In genomic region chr5:75235711-75236110, GRCh38 we compare ENCODE assay signal across 10 cellular contexts. TPM values are rescaled to one million over a fixed set of nuclear protein-coding genes. Genes with fewer than 3 reads are reported as not detected.
DNase-seq lines count a peak whose midpoint lies in the region; ATAC-seq, FAIRE-seq and TF ChIP-seq lines count a peak whose summit lies in the region.
"Had no signal": no experiment of that assay in that cellular context is flagged by ENCODE, and none has a peak within 500 bp of the region (broad histone marks: within the 10 kb centered on the region; RNA-seq: fewer than 3 reads in every experiment).

No MANE protein-coding gene starts in this region.

- H3K4me3 Mint-ChIP-seq in activated CD8-positive, alpha-beta memory T cell treated with anti-CD3 and anti-CD28 coated beads, Interleukin-2, amount 10 ng/mL, durations not matched to agents 7 days and 5 days: peak overlapping the region; percentile 86

- H3K79me2 ChIP-seq in OCI-LY3 (ENCODE audit: low read length) (no peaks in the 10 kb centered on the region), endothelial cell of umbilical vein (ENCODE audit: control insufficient read depth, insufficient read depth, low read length) (no peaks in the 10 kb centered on the region)

- dilution Hi-C loops in endothelial cell of umbilical vein (cut with MboI; ENCODE audit: extremely low pct_ligation_motif_present, low sequenced_read_pairs): no loop called here

- no peak overlapping the region for H3K27ac Mint-ChIP-seq in activated CD8-positive, alpha-beta memory T cell treated with anti-CD3 and anti-CD28 coated beads, Interleukin-2, amount 10 ng/mL, durations not matched to agents 7 days and 5 days

- H3K36me3 ChIP-seq in OCI-LY3 (replicated peaks; ENCODE audit: low read depth, low read length) (no peaks in the 10 kb centered on the region), endothelial cell of umbilical vein (ENCODE audit: control insufficient read depth in 2 of 2, extremely low read depth in 1 of 2, insufficient read depth in 2 of 2, low read length in 2 of 2) (no peaks in the 10 kb centered on the region), stomach smooth muscle (ENCODE audit: control insufficient read depth in 2 of 2, insufficient read depth in 2 of 2, low read length in 2 of 2) (no peaks in the 10 kb centered on the region), Peyer's patch (no peaks in the 10 kb centered on the region)

- peak overlapping the region; percentile 94 for H3K4me2 ChIP-seq in OCI-LY3 (ENCODE audit: low read length)
- H3K4me2 ChIP-seq in endothelial cell of umbilical vein (ENCODE audit: insufficient read depth, low read length): no peak overlapping the region

- H3K4me1 ChIP-seq in OCI-LY3 (ENCODE audit: low read length): peaks cover 10% of the 10 kb centered on the region
- peaks cover 3% of the 10 kb centered on the region for H3K4me1 ChIP-seq in endothelial cell of umbilical vein (ENCODE audit: control insufficient read depth, extremely low read depth, insufficient read depth, low read length)
- peaks cover 5% of the 10 kb centered on the region for H3K4me1 ChIP-seq in stomach smooth muscle (ENCODE audit: control insufficient read depth, insufficient read depth, low read length)
- no peaks in the 10 kb centered on the region for H3K4me1 ChIP-seq in Peyer's patch

- FAIRE-seq in endothelial cell of umbilical vein (lab: Jason Lieb, UNC): no peak

- TF ChIP-seq CTCF in OCI-LY3 (IDR thresholded peaks at IDR 0.05; ENCODE audit: low read depth, low read length) (no peak), endothelial cell of umbilical vein (IDR thresholded peaks at IDR 0.05; ENCODE audit: extremely low read depth in 1 of 2, insufficient read depth in 1 of 2, low read depth in 1 of 2, low read length in 2 of 2) (no peak), Peyer's patch (IDR thresholded peaks at IDR 0.05) (no peak)

- no peaks in the 10 kb centered on the region for H3K9me1 ChIP-seq in endothelial cell of umbilical vein (replicated peaks; ENCODE audit: control insufficient read depth, extremely low read depth, insufficient read depth, low read length)

- no peaks in the 10 kb centered on the region for H3K27me3 Mint-ChIP-seq in activated CD8-positive, alpha-beta memory T cell treated with anti-CD3 and anti-CD28 coated beads, Interleukin-2, amount 10 ng/mL, durations not matched to agents 7 days and 5 days

- H3K9me3 ChIP-seq in OCI-LY3 (ENCODE audit: insufficient read depth, low read length): no peaks in the 10 kb centered on the region
- H3K9me3 ChIP-seq in endothelial cell of umbilical vein (replicated peaks; ENCODE audit: control insufficient read depth, insufficient read depth, low read length): no peaks in the 10 kb centered on the region
- no peaks in the 10 kb centered on the region for H3K9me3 ChIP-seq in stomach smooth muscle (ENCODE audit: control insufficient read depth in 2 of 2, low read length in 2 of 2)
- no peaks in the 10 kb centered on the region for H3K9me3 ChIP-seq in Peyer's patch

- no peaks in the 10 kb centered on the region for H3K9me3 Mint-ChIP-seq in activated CD8-positive, alpha-beta memory T cell treated with anti-CD3 and anti-CD28 coated beads, Interleukin-2, amount 10 ng/mL, durations not matched to agents 7 days and 5 days (ENCODE audit: low read depth)

- intact Hi-C loops in endothelial cell of umbilical vein (cut with micrococcal nuclease): loop anchor here (1.0 to 10.0 kb wide), 7 partner anchors 102 to 1021 kb away; partner anchors contain the start of genes GCNT4, HMGCR and POC5

- H3K9ac ChIP-seq in OCI-LY3 (ENCODE audit: low read length) (peak overlapping the region; percentile 87), endothelial cell of umbilical vein (replicated peaks; ENCODE audit: extremely low read depth, insufficient read depth, low read length) (no peak overlapping the region), stomach smooth muscle (ENCODE audit: low read length in 2 of 2) (peak overlapping the region; percentile 66 to 84)

- TF ChIP-seq POLR2A in endothelial cell of umbilical vein (IDR thresholded peaks at IDR 0.05; ENCODE audit: low read depth, low read length): no peak
- no peak for TF ChIP-seq POLR2A in Peyer's patch (IDR thresholded peaks at IDR 0.05)

- DNase-seq in activated CD8-positive, alpha-beta memory T cell treated with anti-CD3 and anti-CD28 coated beads, Interleukin-2, amount 10 ng/mL, durations not matched to agents 7 days and 5 days: no peak
- no peak for DNase-seq in activated CD8-positive, alpha-beta memory T cell treated with anti-CD3 and anti-CD28 coated beads, Interleukin-2, amount 50 U/mL, for 4 hours
- DNase-seq in endothelial cell of umbilical vein (ENCODE audit: low read depth, low spot score) (no peak), Peyer's patch (no peak), mucosa of gallbladder (ENCODE audit: low spot score) (no peak)
- DNase-seq: NCI-H226 had no signal

- H4K20me1 ChIP-seq in OCI-LY3 (ENCODE audit: insufficient read depth, low read length) (no peaks in the 10 kb centered on the region), endothelial cell of umbilical vein (replicated peaks; ENCODE audit: control insufficient read depth, extremely low read depth, insufficient read depth, low read length) (no peaks in the 10 kb centered on the region)

- H3K27ac ChIP-seq in OCI-LY3 (ENCODE audit: low read length) (no peak overlapping the region), endothelial cell of umbilical vein (ENCODE audit: insufficient read depth, low read depth, low read length) (no peak overlapping the region), stomach smooth muscle (ENCODE audit: low read length) (peak overlapping the region; percentile 55), Peyer's patch (peak overlapping the region in 1 of 4 donors; percentile 80)

- peaks cover 2% of the 10 kb centered on the region for H3K36me3 Mint-ChIP-seq in activated CD8-positive, alpha-beta memory T cell treated with anti-CD3 and anti-CD28 coated beads, Interleukin-2, amount 10 ng/mL, durations not matched to agents 7 days and 5 days

- POLR2A ChIA-PET in endothelial cell of umbilical vein (lab: Charles Lee): no interaction called here

- peak overlapping the region; percentile 81 for H3K4me3 ChIP-seq in OCI-LY3 (ENCODE audit: low read length)
- no peak overlapping the region for H3K4me3 ChIP-seq in endothelial cell of umbilical vein (replicated peaks in 1 of 3; ENCODE audit: insufficient read depth in 1 of 3, low read depth in 1 of 3, low read length in 3 of 3)
- peak overlapping the region in 1 of 2 donors; percentile 96 for H3K4me3 ChIP-seq in stomach smooth muscle (ENCODE audit: low read length in 2 of 2)
- no peak overlapping the region for H3K4me3 ChIP-seq in Peyer's patch

- H3K27me3 ChIP-seq in OCI-LY3 (ENCODE audit: low read depth, low read length) (no peaks in the 10 kb centered on the region), endothelial cell of umbilical vein (ENCODE audit: control insufficient read depth in 2 of 2, insufficient read depth in 2 of 2, low read length in 2 of 2) (no peaks in the 10 kb centered on the region), stomach smooth muscle (ENCODE audit: control insufficient read depth in 1 of 2, insufficient read depth in 2 of 2, low read length in 2 of 2) (no peaks in the 10 kb centered on the region), Peyer's patch (no peaks in the 10 kb centered on the region)

- H2AFZ ChIP-seq in OCI-LY3 (ENCODE audit: low read depth, low read length): no peak overlapping the region
- peak overlapping the region; percentile 11 for H2AFZ ChIP-seq in endothelial cell of umbilical vein (ENCODE audit: low read depth, low read length)

- H3K4me1 Mint-ChIP-seq in activated CD8-positive, alpha-beta memory T cell treated with anti-CD3 and anti-CD28 coated beads, Interleukin-2, amount 10 ng/mL, durations not matched to agents 7 days and 5 days: peaks cover 19% of the 10 kb centered on the region

- CTCF ChIA-PET in activated CD8-positive, alpha-beta memory T cell treated with anti-CD3 and anti-CD28 coated beads, Interleukin-2, amount 10 ng/mL, durations not matched to agents 7 days and 5 days (lab: Charles Lee): interaction anchor here (0.6 to 2.7 kb wide), 24 partner anchors 12 to 1644 kb away, joined by 3 to 23 read pairs (median 4); partner anchors contain the start of genes CERT1, GCNT4, GFM2 and HMGCR
- CTCF ChIA-PET in endothelial cell of umbilical vein (lab: Charles Lee): interaction anchor here (0.7 to 3.7 kb wide), 12 partner anchors 29 to 1348 kb away, joined by 3 to 56 read pairs (median 5); partner anchors contain the start of gene HMGCR

- BruUV-seq in endothelial cell of umbilical vein (replicated peaks; lab: Mats Ljungman, UMichigan): no TSS peak

- no peak for ATAC-seq in activated CD8-positive, alpha-beta memory T cell treated with anti-CD3 and anti-CD28 coated beads, Interleukin-2, amount 10 ng/mL, durations not matched to agents 7 days and 5 days
- no peak for ATAC-seq in GM21447 (IDR thresholded peaks at IDR 0.05; ENCODE audit: unreplicated experiment)

TF ChIP-seq in endothelial cell of umbilical vein, 7 proteins besides CTCF, POLR2A, EP300 and RAD21 (continues in another document):
- TF ChIP-seq GATA2 (IDR thresholded peaks at IDR 0.05; ENCODE audit: insufficient read depth, insufficient read length, low read depth, low read length) (no peak), FOS (IDR thresholded peaks at IDR 0.05; ENCODE audit: borderline replicate concordance, insufficient read depth, low read length) (no peak), POLR2AphosphoS5 (IDR thresholded peaks at IDR 0.05; ENCODE audit: insufficient read depth, low read depth, low read length) (no peak), JUN (IDR thresholded peaks at IDR 0.05; ENCODE audit: borderline replicate concordance, insufficient read depth, insufficient read length, low read depth) (no peak), MYC (IDR thresholded peaks at IDR 0.05; ENCODE audit: low read depth, low read length) (no peak), MAX (IDR thresholded peaks at IDR 0.05; ENCODE audit: insufficient read depth, insufficient read length) (no peak)

RNA-seq across cellular contexts. Expression of gene ANKRD31, which starts 1.0 kb away (rescaled TPM):
- total RNA-seq in activated CD8-positive, alpha-beta memory T cell treated with anti-CD3 and anti-CD28 coated beads, Interleukin-2, amount 10 ng/mL, durations not matched to agents 7 days and 5 days: under 1 TPM; 0.26 to 0.28 TPM
- total RNA-seq in endothelial cell of umbilical vein (not detected in 2 replicates), Peyer's patch (under 1 TPM in 1 of 4 donors, not detected in 3; 0.19 TPM), mucosa of gallbladder (0.17 TPM)
- not detected in 2 replicates for polyA plus RNA-seq in endothelial cell of umbilical vein
- polyA plus RNA-seq in endothelial cell of umbilical vein (2011; cell fraction: cytosol; rRNA removed): not detected in 2 replicates
- polyA plus RNA-seq in endothelial cell of umbilical vein (2011; cell fraction: nucleus; rRNA removed): 0.03 TPM in 1 of 2 replicates, not detected in the other
- not detected in 2 replicates for polyA plus RNA-seq in endothelial cell of umbilical vein (2012)
- polyA minus RNA-seq in endothelial cell of umbilical vein: not detected in 2 replicates
- polyA minus RNA-seq in endothelial cell of umbilical vein (2011; cell fraction: cytosol; rRNA and poly(A)+ RNA removed): not detected
- polyA minus RNA-seq in endothelial cell of umbilical vein (2011; cell fraction: nucleus; rRNA and poly(A)+ RNA removed): 0.05 TPM in 1 of 2 replicates, not detected in the other
- total RNA-seq: dermis microvascular lymphatic vessel endothelial cell had no signal
